25 cellular contexts compared by ENCODE assay signal in the genomic region with DNA sequence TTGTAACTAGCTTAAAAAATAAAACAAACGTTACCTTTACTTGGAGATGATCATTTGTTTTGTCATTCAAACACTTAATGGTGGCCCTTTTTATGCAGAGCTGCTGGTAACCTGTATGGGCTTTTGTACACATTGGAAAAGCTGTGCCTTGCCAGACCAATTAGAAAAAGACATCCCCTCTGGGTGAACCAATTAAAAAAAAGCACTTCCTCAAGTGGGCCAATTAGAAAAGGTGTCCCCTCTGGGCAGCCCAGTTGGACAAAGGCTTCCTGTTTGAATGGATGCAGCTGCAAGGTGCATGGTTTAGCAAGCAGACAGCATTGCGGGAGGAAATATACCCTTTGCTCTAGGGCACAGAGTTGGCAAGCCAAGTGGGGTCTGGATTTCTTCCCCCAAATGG. TPM values are rescaled to one million over a fixed set of nuclear protein-coding genes. Genes with fewer than 3 reads are reported as not detected.
DNase-seq lines count a peak whose midpoint lies in the region; ATAC-seq, FAIRE-seq and TF ChIP-seq lines count a peak whose summit lies in the region.
"Had no signal": no experiment of that assay in that cellular context is flagged by ENCODE, and none has a peak within 500 bp of the region (broad histone marks: within the 10 kb centered on the region; RNA-seq: fewer than 3 reads in every experiment).

No MANE protein-coding gene starts in this region.

- H4K20me1 ChIP-seq in HepG2 (ENCODE audit: insufficient read depth, low read length): no peaks in the 10 kb centered on the region

- H3K4me2 ChIP-seq in HepG2 (ENCODE audit: low read depth, low read length): peak overlapping the region; percentile 61

- H3K4me1 ChIP-seq in HepG2 (ENCODE audit: insufficient read depth, low read length) (peaks cover 87% of the 10 kb centered on the region), right lobe of liver (no peaks in the 10 kb centered on the region), SJCRH30 (peaks cover 62% of the 10 kb centered on the region), sigmoid colon (peaks cover 0 to 15% (median 6%) of the 10 kb centered on the region in 4 donors)
- H3K4me1 ChIP-seq: colonic mucosa, prostate gland, vagina had no signal

- CTCF ChIA-PET in HepG2 (lab: Yijun Ruan, JAX; ENCODE audit: low intra/inter-chr PET ratio, low total read pairs): no interaction called here
- CTCF ChIA-PET in activated CD4-positive, alpha-beta T cell treated with anti-CD3 and anti-CD28 coated beads for 36 hours (lab: Charles Lee): no interaction called here
- CTCF ChIA-PET in CD4-positive, alpha-beta T cell (lab: Charles Lee): no interaction called here

- POLR2A ChIA-PET in HepG2 (lab: Yijun Ruan, JAX): interaction anchor here (1.6 to 1.9 kb wide), 3 partner anchors 14 to 21 kb away, joined by 3 to 9 read pairs (median 5); a partner anchor contains a TSS
- POLR2A ChIA-PET in activated CD4-positive, alpha-beta T cell treated with anti-CD3 and anti-CD28 coated beads for 36 hours (lab: Charles Lee): no interaction called here
- POLR2A ChIA-PET in CD4-positive, alpha-beta T cell (lab: Charles Lee): no interaction called here

- peak overlapping the region in 1 of 3 experiments; percentile 2; a peak in 1 of 6 replicates for H3K4me3 ChIP-seq in HepG2 (replicated peaks in 1 of 3; ENCODE audit: insufficient read depth in 1 of 3, low read depth in 2 of 3, low read length in 3 of 3)
- no peak overlapping the region for H3K4me3 ChIP-seq in right lobe of liver
- no peak overlapping the region for H3K4me3 ChIP-seq in SJCRH30
- no peak overlapping the region for H3K4me3 ChIP-seq in sigmoid colon
- H3K4me3 ChIP-seq: colonic mucosa, K562, prostate gland, vagina had no signal

- DNase-seq in HepG2 (ENCODE audit: low spot score): no peak
- no peak for DNase-seq in right lobe of liver
- peak; percentile 50 to 74 for DNase-seq in SJCRH30
- peak; percentile 39 for DNase-seq in mesenteric fat pad (ENCODE audit: low spot score)
- no peak for DNase-seq in sigmoid colon
- DNase-seq in activated CD4-positive, alpha-beta T cell treated with anti-CD3 and anti-CD28 coated beads for 36 hours: no peak
- no peak for DNase-seq in CD4-positive, alpha-beta T cell
- DNase-seq: activated CD4-positive, alpha-beta memory T cell treated with anti-CD3 and anti-CD28 coated beads, Interleukin-2, amount 10 ng/mL, durations not matched to agents 7 days and 5 days; activated CD4-positive, CD25-positive, alpha-beta regulatory T cell; activated effector memory CD4-positive, alpha-beta T cell treated with anti-CD3 and anti-CD28 coated beads, Interleukin-2, amount 50 U/mL, for 16 hours; activated naive CD8-positive, alpha-beta T cell treated with anti-CD3 and anti-CD28 coated beads, Interleukin-2, amount 50 U/mL, for 24 hours; C1 segment of cervical spinal cord; colonic mucosa; EL; natural killer cell; NCI-H524; RPMI8226; T-helper 9 cell had no signal

- in situ Hi-C loops in HepG2 (cut with HindIII; ENCODE audit: extremely low pct_ligation_motif_present, low pct_unique_long_range_greater_than_20kb): no loop called here

- peaks cover 8% of the 10 kb centered on the region for H3K27me3 Mint-ChIP-seq in activated CD4-positive, alpha-beta T cell treated with anti-CD3 and anti-CD28 coated beads for 36 hours
- peaks cover 6% of the 10 kb centered on the region for H3K27me3 Mint-ChIP-seq in CD4-positive, alpha-beta T cell
- H3K27me3 Mint-ChIP-seq: activated CD4-positive, alpha-beta memory T cell treated with anti-CD3 and anti-CD28 coated beads, Interleukin-2, amount 10 ng/mL, durations not matched to agents 7 days and 5 days had no signal

- H3K4me1 Mint-ChIP-seq in activated CD4-positive, alpha-beta T cell treated with anti-CD3 and anti-CD28 coated beads for 36 hours: peaks cover 3% of the 10 kb centered on the region
- H3K4me1 Mint-ChIP-seq in CD4-positive, alpha-beta T cell (ENCODE audit: low read depth): peaks cover 8% of the 10 kb centered on the region
- H3K4me1 Mint-ChIP-seq: activated CD4-positive, alpha-beta memory T cell treated with anti-CD3 and anti-CD28 coated beads, Interleukin-2, amount 10 ng/mL, durations not matched to agents 7 days and 5 days; memory B cell; natural killer cell had no signal

- H3K9ac ChIP-seq in HepG2 (ENCODE audit: insufficient read depth, low read depth, low read length): no peak overlapping the region

- TF ChIP-seq CTCF in HepG2 (CRISPR knock-in tag; IDR thresholded peaks at IDR 0.05) (no peak), right lobe of liver (IDR thresholded peaks at IDR 0.05) (no peak), sigmoid colon (IDR thresholded peaks at IDR 0.05) (no peak)
- TF ChIP-seq CTCF in CD4-positive, alpha-beta T cell (IDR thresholded peaks at IDR 0.05): no peak

- no TSS peak for BruUV-seq in HepG2 (replicated peaks; lab: Mats Ljungman, UMichigan)

- H3K27ac ChIP-seq in HepG2 (ENCODE audit: extremely low read length, insufficient read depth, low read length) (peak overlapping the region; percentile 51), right lobe of liver (no peak overlapping the region), SJCRH30 (peak overlapping the region; percentile 75), sigmoid colon (peak overlapping the region in 2 of 4 donors; percentile 24 to 56)
- H3K27ac ChIP-seq in CD4-positive, alpha-beta T cell (ENCODE audit: low read depth, low read length): no peak overlapping the region
- H3K27ac ChIP-seq: colonic mucosa, prostate gland, vagina had no signal

- H2AFZ ChIP-seq in HepG2 (ENCODE audit: low read length): no peak overlapping the region

- H3K9me3 ChIP-seq in HepG2 (ENCODE audit: low read length): no peaks in the 10 kb centered on the region
- no peaks in the 10 kb centered on the region for H3K9me3 ChIP-seq in right lobe of liver
- H3K9me3 ChIP-seq in SJCRH30 (replicated peaks): no peaks in the 10 kb centered on the region
- H3K9me3 ChIP-seq in sigmoid colon: no peaks in the 10 kb centered on the region
- H3K9me3 ChIP-seq in CD4-positive, alpha-beta T cell (ENCODE audit: control insufficient read depth, low read length): no peaks in the 10 kb centered on the region
- H3K9me3 ChIP-seq: colonic mucosa, prostate gland, vagina had no signal

- 69% methylated on average over 2 of the region's 2 CpGs for WGBS in HepG2 (ENCODE audit: low lambda C conversion rate)
- 57% methylated on average over 2 of the region's 2 CpGs for WGBS in right lobe of liver (ENCODE audit: insufficient coverage, low coverage, low lambda C conversion rate, missing lambda C conversion rate)
- WGBS in sigmoid colon, 2 donors: 71 to 81% methylated on average over 2 of the region's 2 CpGs

- H3K79me2 ChIP-seq in HepG2 (ENCODE audit: insufficient read depth, low read length): peaks cover 21% of the 10 kb centered on the region

- ATAC-seq in HepG2 (peak; percentile 60), right lobe of liver (no peak), GM21526 (IDR thresholded peaks at IDR 0.05; ENCODE audit: low FRiP score, unreplicated experiment) (no peak)
- ATAC-seq in activated CD4-positive, alpha-beta T cell treated with anti-CD3 and anti-CD28 coated beads for 36 hours: no peak
- no peak for ATAC-seq in CD4-positive, alpha-beta T cell (ENCODE audit: poor library complexity)
- ATAC-seq: K562, natural killer cell had no signal

- no peaks in the 10 kb centered on the region for H3K36me3 Mint-ChIP-seq in activated CD4-positive, alpha-beta T cell treated with anti-CD3 and anti-CD28 coated beads for 36 hours (ENCODE audit: low read depth)
- no peaks in the 10 kb centered on the region for H3K36me3 Mint-ChIP-seq in CD4-positive, alpha-beta T cell (ENCODE audit: low read depth)
- H3K36me3 Mint-ChIP-seq: memory B cell, natural killer cell had no signal

- no peak for FAIRE-seq in HepG2 (lab: Jason Lieb, UNC)
- FAIRE-seq: D721Med, H54, K562 had no signal

- H3K27me3 ChIP-seq in HepG2 (ENCODE audit: control insufficient read depth in 1 of 2, insufficient read depth in 2 of 2, low read length in 2 of 2) (no peaks in the 10 kb centered on the region), right lobe of liver (no peaks in the 10 kb centered on the region), SJCRH30 (no peaks in the 10 kb centered on the region), sigmoid colon (no peaks in the 10 kb centered on the region)
- H3K27me3 ChIP-seq in CD4-positive, alpha-beta T cell (ENCODE audit: control insufficient read depth, insufficient read depth, low read length): peaks cover 16% of the 10 kb centered on the region
- H3K27me3 ChIP-seq: colonic mucosa, vagina had no signal

- no peak for TF ChIP-seq RAD21 in HepG2 (CRISPR knock-in tag; IDR thresholded peaks at IDR 0.05)

- TF ChIP-seq EP300 in HepG2 (IDR thresholded peaks at IDR 0.05; ENCODE audit: low read depth in 2 of 2, low read length in 2 of 2) (no peak), HepG2 (CRISPR knock-in tag; IDR thresholded peaks at IDR 0.05; ENCODE audit: borderline replicate concordance) (no peak), sigmoid colon (IDR thresholded peaks at IDR 0.05) (no peak)

- TF ChIP-seq POLR2A in HepG2 (IDR thresholded peaks at IDR 0.05; ENCODE audit: insufficient read depth in 1 of 2, low read depth in 2 of 2, low read length in 2 of 2) (no peak), right lobe of liver (IDR thresholded peaks at IDR 0.05) (no peak), sigmoid colon (IDR thresholded peaks at IDR 0.05) (no peak)

- H3K27ac Mint-ChIP-seq in activated CD4-positive, alpha-beta T cell treated with anti-CD3 and anti-CD28 coated beads for 36 hours: no peak overlapping the region
- no peak overlapping the region for H3K27ac Mint-ChIP-seq in CD4-positive, alpha-beta T cell
- H3K27ac Mint-ChIP-seq: activated CD4-positive, alpha-beta memory T cell treated with anti-CD3 and anti-CD28 coated beads, Interleukin-2, amount 10 ng/mL, durations not matched to agents 7 days and 5 days; activated naive CD8-positive, alpha-beta T cell treated with anti-CD3 and anti-CD28 coated beads, Interleukin-2, amount 50 U/mL, for 24 hours; memory B cell; natural killer cell had no signal

- H3K36me3 ChIP-seq in HepG2 (replicated peaks in 1 of 2; ENCODE audit: control insufficient read depth in 1 of 2, insufficient read depth in 2 of 2, low read length in 2 of 2): no peaks in the 10 kb centered on the region
- H3K36me3 ChIP-seq in right lobe of liver: no peaks in the 10 kb centered on the region
- H3K36me3 ChIP-seq in SJCRH30: peaks cover 15% of the 10 kb centered on the region
- H3K36me3 ChIP-seq in sigmoid colon: no peaks in the 10 kb centered on the region
- H3K36me3 ChIP-seq: colonic mucosa, prostate gland, vagina had no signal

- intact Hi-C loops in HepG2 (cut with micrococcal nuclease; ENCODE audit: unreplicated experiment): no loop called here
- intact Hi-C loops in right lobe of liver (cut with DNase I): no loop called here
- intact Hi-C loops in sigmoid colon (cut with DNase I): no loop called here
- intact Hi-C loops in activated CD4-positive, alpha-beta T cell treated with anti-CD3 and anti-CD28 coated beads for 36 hours (cut with DNase I, micrococcal nuclease): no loop called here
- intact Hi-C loops in CD4-positive, alpha-beta T cell (cut with DNase I, micrococcal nuclease): no loop called here

- no peak overlapping the region for H3K4me3 Mint-ChIP-seq in activated CD4-positive, alpha-beta T cell treated with anti-CD3 and anti-CD28 coated beads for 36 hours
- H3K4me3 Mint-ChIP-seq in CD4-positive, alpha-beta T cell: no peak overlapping the region
- H3K4me3 Mint-ChIP-seq: activated CD4-positive, alpha-beta memory T cell treated with anti-CD3 and anti-CD28 coated beads, Interleukin-2, amount 10 ng/mL, durations not matched to agents 7 days and 5 days; activated naive CD8-positive, alpha-beta T cell treated with anti-CD3 and anti-CD28 coated beads, Interleukin-2, amount 50 U/mL, for 24 hours; memory B cell; natural killer cell had no signal

- no peaks in the 10 kb centered on the region for H3K9me3 Mint-ChIP-seq in activated CD4-positive, alpha-beta T cell treated with anti-CD3 and anti-CD28 coated beads for 36 hours (ENCODE audit: low read depth)
- no peaks in the 10 kb centered on the region for H3K9me3 Mint-ChIP-seq in CD4-positive, alpha-beta T cell
- H3K9me3 Mint-ChIP-seq: activated CD4-positive, alpha-beta memory T cell treated with anti-CD3 and anti-CD28 coated beads, Interleukin-2, amount 10 ng/mL, durations not matched to agents 7 days and 5 days; activated naive CD8-positive, alpha-beta T cell treated with anti-CD3 and anti-CD28 coated beads, Interleukin-2, amount 50 U/mL, for 24 hours; memory B cell; natural killer cell had no signal

RNA-seq across cellular contexts. Expression of a gene that starts 21.6 kb away (rescaled TPM):
- 1.9 and 2.5 TPM in 2 replicates for total RNA-seq in HepG2 (2016; rRNA removed; fragmentation: Illumina TruSeq; extraction: Trizol)
- total RNA-seq in HepG2 (2016; cell fraction: cytosol; rRNA removed; fragmentation: Illumina TruSeq; extraction: Trizol; ENCODE audit: low read depth): 0.53 and 1.1 TPM in 2 replicates
- total RNA-seq in HepG2 (2016; cell fraction: insoluble cytoplasmic fraction; rRNA removed; fragmentation: Illumina TruSeq; extraction: Trizol): 2.4 and 3.2 TPM in 2 replicates
- 1.1 and 2.0 TPM in 2 replicates for total RNA-seq in HepG2 (2016; cell fraction: membrane; rRNA removed; fragmentation: Illumina TruSeq; extraction: Trizol)
- 2.6 and 2.9 TPM in 2 replicates for total RNA-seq in HepG2 (2016; cell fraction: nucleus; rRNA removed; fragmentation: Illumina TruSeq; extraction: Trizol)
- polyA plus RNA-seq in HepG2 (2011; rRNA removed): 0.98 and 1.8 TPM in 2 replicates
- polyA plus RNA-seq in HepG2 (2011; cell fraction: cytosol; rRNA removed): 0.74 and 0.87 TPM in 2 replicates
- 0.92 and 1.2 TPM in 2 replicates for polyA plus RNA-seq in HepG2 (2011; cell fraction: nucleus; rRNA removed)
- 1.2 and 2.5 TPM in 2 replicates for polyA plus RNA-seq in HepG2 (2012)
- polyA plus RNA-seq in HepG2 (2016; cell fraction: cytosol; fragmentation: Illumina TruSeq; extraction: Trizol; ENCODE audit: low read depth): 0.14 and 0.16 TPM in 2 replicates
- 2.5 and 2.9 TPM in 2 replicates for polyA plus RNA-seq in HepG2 (2016; cell fraction: insoluble cytoplasmic fraction; fragmentation: Illumina TruSeq; extraction: Trizol; ENCODE audit: low read depth)
- polyA plus RNA-seq in HepG2 (2016; cell fraction: membrane; fragmentation: Illumina TruSeq; extraction: Trizol; ENCODE audit: low read depth): 0.32 and 0.48 TPM in 2 replicates
- 3.0 and 3.4 TPM in 2 replicates for polyA plus RNA-seq in HepG2 (2016; cell fraction: nucleus; fragmentation: Illumina TruSeq; extraction: Trizol; ENCODE audit: insufficient read depth, low read depth)
- polyA minus RNA-seq in HepG2 (2011; rRNA and poly(A)+ RNA removed; ENCODE audit: low replicate concordance): 0.02 and 2.8 TPM in 2 replicates
- polyA minus RNA-seq in HepG2 (2011; cell fraction: cytosol; rRNA and poly(A)+ RNA removed): 0.99 and 1.5 TPM in 2 replicates
- 2.0 and 4.5 TPM in 2 replicates for polyA minus RNA-seq in HepG2 (2011; cell fraction: nucleus; rRNA and poly(A)+ RNA removed)
- under 1 TPM; 0.12 to 0.64 (median 0.32) TPM for total RNA-seq in right lobe of liver
- total RNA-seq in SJCRH30 (2014; rRNA removed; shearing (Covaris generic)): 37.3 and 38.9 TPM in 2 replicates
- 0.55 TPM for total RNA-seq in mesenteric fat pad
- total RNA-seq in sigmoid colon: 1 to 10 TPM in 2 of 4 donors, under 1 TPM in 2; 0.71 to 1.9 (median 1.1) TPM
- 1 to 10 TPM; 1.2 to 2.6 (median 2.1) TPM for polyA plus RNA-seq in sigmoid colon
- under 1 TPM; 0.02 to 0.27 TPM for total RNA-seq in activated CD4-positive, alpha-beta T cell treated with anti-CD3 and anti-CD28 coated beads for 36 hours
- total RNA-seq in CD4-positive, alpha-beta T cell: not detected
- total RNA-seq: K562, natural killer cell had no signal
- polyA plus RNA-seq: K562 had no signal

Comparison
In these comparisons a context has a peak if more than half of its experiments do, and no peak if none do; other contexts are left out.
1. H3K27ac ChIP-seq: peak in HepG2 (single experiment) and SJCRH30 (single experiment); none in right lobe of liver (0 of 3) and CD4-positive, alpha-beta T cell (single experiment).
2. DNase-seq: peak in SJCRH30 (2 of 2) and mesenteric fat pad (single experiment); none in HepG2 (single experiment), right lobe of liver (0 of 3), sigmoid colon (single experiment), activated CD4-positive, alpha-beta T cell treated with anti-CD3 and anti-CD28 coated beads for 36 hours (single experiment) and CD4-positive, alpha-beta T cell (0 of 10).